Comparison of ENCODE assay signal across 9 cellular contexts in the genomic region with DNA sequence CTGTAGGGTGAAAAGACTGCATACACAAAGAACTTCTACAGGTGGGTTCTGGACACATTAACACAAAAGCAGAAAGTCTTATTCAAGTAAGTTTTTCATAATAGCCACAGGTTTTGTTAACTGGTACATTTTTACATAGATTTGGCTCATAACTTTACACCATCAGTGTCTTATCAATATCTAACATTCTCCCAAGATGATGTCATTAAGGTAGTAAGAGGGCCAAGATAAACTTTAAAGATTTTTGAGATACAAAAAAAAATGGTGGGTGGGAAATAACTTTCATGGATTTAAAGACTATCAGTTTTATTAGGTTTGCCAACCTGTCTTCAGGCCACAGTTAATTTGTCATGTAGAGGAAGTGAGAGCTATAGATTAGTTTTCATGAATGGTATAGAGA. TPM values are rescaled to one million over a fixed set of nuclear protein-coding genes. Genes with fewer than 3 reads are reported as not detected.
A peak's percentile ranks its signal among the peaks of the same experiment; 100 is the strongest.
DNase-seq lines count a peak whose midpoint lies in the region; ATAC-seq and TF ChIP-seq lines count a peak whose summit lies in the region.
"Had no signal": no experiment of that assay in that cellular context is flagged by ENCODE, and none has a peak within 500 bp of the region (broad histone marks: within the 10 kb centered on the region; RNA-seq: fewer than 3 reads in every experiment).

No MANE protein-coding gene starts in this region.

- H3K4me2 ChIP-seq in OCI-LY7 (ENCODE audit: low read length), result peak overlapping the region; percentile 93

- POLR2A ChIA-PET in OCI-LY7 (lab: Charles Lee), result interaction anchor here (0.6 to 1.7 kb wide), 6 partner anchors 12 to 310 kb away, joined by 3 to 6 read pairs (median 4); no protein-coding TSS in a partner anchor

- no peak for ATAC-seq in GM18907 (IDR thresholded peaks at IDR 0.05; ENCODE audit: unreplicated experiment)

- no peaks in the 10 kb centered on the region for H3K9me3 Mint-ChIP-seq in activated CD4-positive, alpha-beta T cell treated with anti-CD3 and anti-CD28 coated beads, Interleukin-2, amount 10 ng/mL, durations not matched to agents 24 days and 14 days
- H3K9me3 Mint-ChIP-seq in osteocyte (ENCODE audit: unreplicated experiment), result no peaks in the 10 kb centered on the region

- peak overlapping the region; percentile 94 for H3K4me3 Mint-ChIP-seq in activated CD4-positive, alpha-beta T cell treated with anti-CD3 and anti-CD28 coated beads, Interleukin-2, amount 10 ng/mL, durations not matched to agents 24 days and 14 days
- peak overlapping the region; percentile 98 for H3K4me3 Mint-ChIP-seq in osteocyte (ENCODE audit: unreplicated experiment)

- TF ChIP-seq CTCF in OCI-LY7 (conservative IDR thresholded peaks at IDR 0.05; ENCODE audit: low read length) (no peak), osteocyte (IDR thresholded peaks at IDR 0.05) (no peak)

- DNase-seq in activated CD4-positive, alpha-beta T cell treated with anti-CD3 and anti-CD28 coated beads, Interleukin-2, amount 10 ng/mL, durations not matched to agents 24 days and 14 days, result no peak
- no peak for DNase-seq in activated CD4-positive, alpha-beta T cell treated with anti-CD3 and anti-CD28 coated beads, Interleukin-2, amount 50 U/mL, for 1 hour
- DNase-seq in OCI-LY7 (ENCODE audit: low spot score) (no peak), osteocyte (ENCODE audit: extremely low spot score, unreplicated experiment) (no peak), DMS53 (lab: John Stamatoyannopoulos, UW) (no peak)
- no peak for DNase-seq in activated effector memory CD4-positive, alpha-beta T cell treated with Interleukin-2 at 50 U/mL for 16 hours
- DNase-seq: NCI-H1930 had no signal

- H3K27ac ChIP-seq in OCI-LY7 (ENCODE audit: low read depth, low read length, poor library complexity, severe bottlenecking), result no peak overlapping the region
- no peak overlapping the region for H3K27ac ChIP-seq in ectodermal cell (ENCODE audit: insufficient read depth, low read depth, low read length, poor library complexity, severe bottlenecking)

- H3K36me3 ChIP-seq in OCI-LY7 (ENCODE audit: insufficient read depth, low read length) (peaks cover 81% of the 10 kb centered on the region), ectodermal cell (ENCODE audit: control insufficient read depth, insufficient read depth, low read length) (peaks cover 11% of the 10 kb centered on the region)

- intact Hi-C loops in activated CD4-positive, alpha-beta T cell treated with anti-CD3 and anti-CD28 coated beads, Interleukin-2, amount 10 ng/mL, durations not matched to agents 24 days and 14 days (cut with micrococcal nuclease), result loop anchor here (2.0 to 10.0 kb wide), 2 partner anchors 147 to 175 kb away; no protein-coding TSS in a partner anchor
- intact Hi-C loops in OCI-LY7 (cut with micrococcal nuclease; ENCODE audit: unreplicated experiment), result no loop called here

- H3K9me3 ChIP-seq in OCI-LY7 (ENCODE audit: low read length), result no peaks in the 10 kb centered on the region
- H3K9me3 ChIP-seq in ectodermal cell (ENCODE audit: control insufficient read depth, low read length), result no peaks in the 10 kb centered on the region

- peak overlapping the region; percentile 93 for H3K27ac Mint-ChIP-seq in activated CD4-positive, alpha-beta T cell treated with anti-CD3 and anti-CD28 coated beads, Interleukin-2, amount 10 ng/mL, durations not matched to agents 24 days and 14 days
- peak overlapping the region; percentile 100 for H3K27ac Mint-ChIP-seq in osteocyte (ENCODE audit: unreplicated experiment)

- CTCF ChIA-PET in OCI-LY7 (lab: Charles Lee; ENCODE audit: unreplicated experiment), result no interaction called here

- H3K9me2 ChIP-seq in OCI-LY7 (ENCODE audit: insufficient read depth, low read length), result no peaks in the 10 kb centered on the region

- H3K4me1 Mint-ChIP-seq in activated CD4-positive, alpha-beta T cell treated with anti-CD3 and anti-CD28 coated beads, Interleukin-2, amount 10 ng/mL, durations not matched to agents 24 days and 14 days, result peaks cover 39% of the 10 kb centered on the region
- H3K4me1 Mint-ChIP-seq in osteocyte (ENCODE audit: unreplicated experiment), result peaks cover 29% of the 10 kb centered on the region

- peak overlapping the region; percentile 87 for H3K4me3 ChIP-seq in OCI-LY7 (ENCODE audit: low read depth, low read length, poor library complexity, severe bottlenecking)
- peak overlapping the region; percentile 20 for H3K4me3 ChIP-seq in ectodermal cell (ENCODE audit: insufficient read depth, low read depth, low read length)

- peaks cover 46% of the 10 kb centered on the region for H3K36me3 Mint-ChIP-seq in activated CD4-positive, alpha-beta T cell treated with anti-CD3 and anti-CD28 coated beads, Interleukin-2, amount 10 ng/mL, durations not matched to agents 24 days and 14 days (ENCODE audit: low read depth)
- peaks cover 12% of the 10 kb centered on the region for H3K36me3 Mint-ChIP-seq in osteocyte (ENCODE audit: unreplicated experiment)

- no TSS peak for BruUV-seq in OCI-LY7 (replicated peaks; lab: Mats Ljungman, UMichigan)

- peaks cover 29% of the 10 kb centered on the region for H4K20me1 ChIP-seq in OCI-LY7 (ENCODE audit: insufficient read depth, low read length)

- H3K27me3 Mint-ChIP-seq in activated CD4-positive, alpha-beta T cell treated with anti-CD3 and anti-CD28 coated beads, Interleukin-2, amount 10 ng/mL, durations not matched to agents 24 days and 14 days, result no peaks in the 10 kb centered on the region
- no peaks in the 10 kb centered on the region for H3K27me3 Mint-ChIP-seq in osteocyte (ENCODE audit: unreplicated experiment)

- peaks cover 53% of the 10 kb centered on the region for H3K4me1 ChIP-seq in OCI-LY7 (ENCODE audit: insufficient read depth, low read length, poor library complexity, severe bottlenecking)
- peaks cover 8% of the 10 kb centered on the region for H3K4me1 ChIP-seq in ectodermal cell (ENCODE audit: control insufficient read depth, insufficient read depth, low read length)

- H2AFZ ChIP-seq in OCI-LY7 (ENCODE audit: low read length), result no peak overlapping the region

- H3K79me2 ChIP-seq in OCI-LY7 (ENCODE audit: insufficient read depth, low read depth, low read length), result peaks cover 74% of the 10 kb centered on the region

- no peaks in the 10 kb centered on the region for H3K27me3 ChIP-seq in ectodermal cell (ENCODE audit: control insufficient read depth, insufficient read depth, low read length, poor library complexity, severe bottlenecking)

RNA-seq across cellular contexts. Expression of gene SUPT16H, which starts 1.7 kb away (rescaled TPM):
- total RNA-seq in activated CD4-positive, alpha-beta T cell treated with anti-CD3 and anti-CD28 coated beads, Interleukin-2, amount 10 ng/mL, durations not matched to agents 24 days and 14 days, result 170 and 174 TPM in 2 replicates
- 100 and 106 TPM in 2 replicates for total RNA-seq in OCI-LY7 (2014; rRNA removed; shearing (Covaris generic))
- 146 and 151 TPM in 2 replicates for total RNA-seq in OCI-LY7 (2022)
- 280 TPM for polyA plus RNA-seq in ectodermal cell (2013, experiment 1 of 4)
- polyA plus RNA-seq in ectodermal cell (2013, experiment 2 of 4), result 269 TPM
- 178 TPM for polyA plus RNA-seq in ectodermal cell (2013, experiment 3 of 4)
- polyA plus RNA-seq in ectodermal cell (2013, experiment 4 of 4), result 190 TPM
- 82.5 and 85.6 TPM in 2 replicates for total RNA-seq in osteocyte
